Comparison of ENCODE assay signal across 8 cellular contexts in genomic region chr4:40194602-40195161, GRCh38. TPM values are rescaled to one million over a fixed set of nuclear protein-coding genes. Genes with fewer than 3 reads are reported as not detected.
DNase-seq lines count a peak whose midpoint lies in the region; ATAC-seq, FAIRE-seq and TF ChIP-seq lines count a peak whose summit lies in the region.

No MANE protein-coding gene starts in this region.

- TSS peak; percentile 60 for BruUV-seq in GM12878 (replicated peaks; lab: Mats Ljungman, UMichigan)

- TF ChIP-seq EP300 in GM12878 (IDR thresholded peaks at IDR 0.05; ENCODE audit: borderline replicate concordance in 1 of 2, control insufficient read depth in 1 of 2, low read depth in 2 of 2, low read length in 2 of 2) = no peak

- H3K9me2 ChIP-seq in MM.1S (replicated peaks; ENCODE audit: insufficient read depth, low read length) = no peaks in the 10 kb centered on the region

- H2BK5ac ChIP-seq in neuronal stem cell (ENCODE audit: low read length) = no peak overlapping the region

- H2BK120ac ChIP-seq in neuronal stem cell (ENCODE audit: low read depth, low read length) = no peak overlapping the region

- intact Hi-C loops in GM12878 (cut with micrococcal nuclease; ENCODE audit: unreplicated experiment) = loop anchor here (5.0 to 10.0 kb wide), 5 partner anchors 428 to 1150 kb away; no protein-coding TSS in a partner anchor

- no peak overlapping the region for H4K8ac ChIP-seq in neuronal stem cell (ENCODE audit: low read depth, low read length)

- peaks cover 96% of the 10 kb centered on the region for H3K79me2 ChIP-seq in MM.1S (ENCODE audit: low read length)
- peaks cover 98% of the 10 kb centered on the region for H3K79me2 ChIP-seq in GM12878 (ENCODE audit: control insufficient read depth, insufficient read depth, low read length)

- no peak overlapping the region for H3K4ac ChIP-seq in neuronal stem cell (ENCODE audit: low read length)

- TF ChIP-seq CTCF in MM.1S (IDR thresholded peaks at IDR 0.05; ENCODE audit: low read length) = no peak
- TF ChIP-seq CTCF in GM12878 (IDR thresholded peaks at IDR 0.05 in 2 of 3, conservative IDR thresholded peaks at IDR 0.05 in 1 of 3; ENCODE audit: control insufficient read depth in 2 of 3, extremely low read depth in 1 of 3, insufficient read depth in 1 of 3, low read depth in 3 of 3, low read length in 3 of 3) = no peak

- TF ChIP-seq POLR2A in GM12878 (IDR thresholded peaks at IDR 0.05; ENCODE audit: low read depth, low read length) = peak; percentile 73

- H3K4me2 ChIP-seq in MM.1S (ENCODE audit: low read depth, low read length) = peak overlapping the region; percentile 92
- H3K4me2 ChIP-seq in GM12878 (ENCODE audit: control insufficient read depth, insufficient read depth) = peak overlapping the region; percentile 91
- H3K4me2 ChIP-seq in neuronal stem cell (ENCODE audit: insufficient read depth, low read length, poor library complexity, severe bottlenecking) = no peak overlapping the region

- H3K4me3 ChIP-seq in MM.1S (ENCODE audit: low read length) (peak overlapping the region; percentile 83), GM12878 (peak overlapping the region; percentile 88), neuronal stem cell (ENCODE audit: low read length in 2 of 2) (no peak overlapping the region)

- WGBS in GM12878 (ENCODE audit: insufficient coverage, insufficient replicate concordance, low lambda C conversion rate, missing lambda C conversion rate) = 1% methylated on average over 14 of the region's 14 CpGs
- WGBS in neuronal stem cell (ENCODE audit: extremely low coverage in 2 of 2, insufficient read length in 2 of 2, insufficient replicate concordance in 1 of 2), 2 donors = no CpG with 5 or more reads among the region's 14 CpGs

- CTCF ChIA-PET in GM12878 (lab: Yijun Ruan, JAX) = interaction anchor here (0.9 to 4.8 kb wide), 8 partner anchors 9 to 139 kb away, joined by 3 to 34 read pairs (median 14); no protein-coding TSS in a partner anchor

- no peak overlapping the region for H4K91ac ChIP-seq in neuronal stem cell (ENCODE audit: low read depth, low read length, poor library complexity)

- SMC1A ChIA-PET in GM12878 (lab: Charles Lee; ENCODE audit: uncharacterized antibody, unreplicated experiment) = interaction anchor here (1.0 to 20.3 kb wide), 15 partner anchors 8 to 136 kb away, joined by 3 to 374 read pairs (median 5); no protein-coding TSS in a partner anchor

- no peaks in the 10 kb centered on the region for H3K79me1 ChIP-seq in neuronal stem cell (ENCODE audit: low read depth, low read length)

- no peak overlapping the region for H2BK15ac ChIP-seq in neuronal stem cell (ENCODE audit: low read length)

- RAD21 ChIA-PET in GM12878 (lab: Charles Lee; ENCODE audit: unreplicated experiment) = interaction anchor here (0.6 to 18.0 kb wide), 15 partner anchors 7 to 468 kb away, joined by 3 to 356 read pairs (median 9); partner anchors contain the start of gene N4BP2

- H2AK5ac ChIP-seq in neuronal stem cell (ENCODE audit: low read depth, low read length) = no peak overlapping the region

- H3K27me3 ChIP-seq in MM.1S (replicated peaks; ENCODE audit: insufficient read depth, low read length) (no peaks in the 10 kb centered on the region), GM12878 (replicated peaks in 1 of 2; ENCODE audit: control insufficient read depth in 2 of 2, insufficient read depth in 2 of 2, low read length in 1 of 2) (no peaks in the 10 kb centered on the region), neuronal stem cell (ENCODE audit: control insufficient read depth in 3 of 3, insufficient read depth in 3 of 3, low read depth in 1 of 3, low read length in 3 of 3) (no peaks in the 10 kb centered on the region)

- no peak overlapping the region for H3K18ac ChIP-seq in neuronal stem cell (ENCODE audit: low read length)

- peak overlapping the region; percentile 97 for H3K27ac ChIP-seq in MM.1S (ENCODE audit: low read length)
- peak overlapping the region; percentile 92 for H3K27ac ChIP-seq in GM12878 (ENCODE audit: control insufficient read depth, insufficient read depth)
- no peak overlapping the region for H3K27ac ChIP-seq in neuronal stem cell (replicated peaks; ENCODE audit: low read length)

- POLR2A ChIA-PET in GM12878 (lab: Charles Lee) = interaction anchor here (0.7 to 12.0 kb wide), 15 partner anchors 10 to 475 kb away, joined by 3 to 214 read pairs (median 7); partner anchors contain the start of gene N4BP2

- in situ Hi-C loops in GM12878 (cut with MboI) = loop anchor here (25.0 kb wide), 1 partner anchor 1382 kb away; the partner anchor contains the start of gene TLR1

- H4K20me1 ChIP-seq in MM.1S (ENCODE audit: insufficient read depth, low read length) (no peaks in the 10 kb centered on the region), GM12878 (ENCODE audit: control insufficient read depth, insufficient read depth) (no peaks in the 10 kb centered on the region)

- no peak for FAIRE-seq in GM12878 (lab: Jason Lieb, UNC)

- ATAC-seq in GM12878 (peak; percentile 11), HG03045 (IDR thresholded peaks at IDR 0.05; ENCODE audit: unreplicated experiment) (no peak), HG03469 (IDR thresholded peaks at IDR 0.05; ENCODE audit: unreplicated experiment) (no peak)

- no peak overlapping the region for H3K23ac ChIP-seq in neuronal stem cell (ENCODE audit: low read depth, low read length, poor library complexity)

- no peak overlapping the region for H3K14ac ChIP-seq in neuronal stem cell (ENCODE audit: low read length)

- no peak for TF ChIP-seq RAD21 in GM12878 (IDR thresholded peaks at IDR 0.05; ENCODE audit: insufficient read depth, low read depth, low read length)

- H3F3A ChIP-seq in MM.1S (ENCODE audit: insufficient read depth, low read length) = peaks cover 86% of the 10 kb centered on the region

- peak overlapping the region; percentile 95 for H3K9ac ChIP-seq in MM.1S (ENCODE audit: low read length)
- H3K9ac ChIP-seq in GM12878 (ENCODE audit: control insufficient read depth, insufficient read depth, low read length) = peak overlapping the region; percentile 99
- H3K9ac ChIP-seq in neuronal stem cell (ENCODE audit: low read depth, low read length, poor library complexity) = no peak overlapping the region

- H3K4me1 ChIP-seq in MM.1S (ENCODE audit: low read length) (peaks cover 14% of the 10 kb centered on the region; the same call in 1 of the 2 replicates), GM12878 (ENCODE audit: control insufficient read depth, insufficient read depth, low read length) (peaks cover under 1% of the 10 kb centered on the region; the same call in 1 of the 2 replicates), neuronal stem cell (ENCODE audit: control insufficient read depth in 2 of 2, insufficient read depth in 1 of 2, low read depth in 1 of 2, low read length in 2 of 2) (peaks cover 7 to 15% of the 10 kb centered on the region in 2 donors)

- H2BK12ac ChIP-seq in neuronal stem cell (ENCODE audit: low read length) = no peak overlapping the region

- DNase-seq in EH (ENCODE audit: low read depth) = peak; percentile 54
- DNase-seq in MM.1S = peak; percentile 82
- DNase-seq in GM12878 (ENCODE audit: low read depth, low spot score) = no peak
- no peak for DNase-seq in neuronal stem cell (ENCODE audit: low spot score)
- DNase-seq in OCI-M1 (lab: John Stamatoyannopoulos, UW) = no peak
- no peak for DNase-seq in inferior parietal cortex (ENCODE audit: extremely low spot score)

- no peak overlapping the region for H2AFZ ChIP-seq in MM.1S (ENCODE audit: low read length)
- no peak overlapping the region for H2AFZ ChIP-seq in GM12878 (ENCODE audit: control insufficient read depth, low read depth, low read length)
- H2AFZ ChIP-seq in neuronal stem cell (ENCODE audit: low read length) = peak overlapping the region; percentile 16

- no peaks in the 10 kb centered on the region for H3K36me3 ChIP-seq in MM.1S (replicated peaks; ENCODE audit: insufficient read depth, low read length)
- H3K36me3 ChIP-seq in GM12878 (ENCODE audit: control insufficient read depth in 2 of 2, insufficient read depth in 2 of 2, low read length in 1 of 2) = no peaks in the 10 kb centered on the region; a peak in 1 of 4 replicates
- no peaks in the 10 kb centered on the region for H3K36me3 ChIP-seq in neuronal stem cell (replicated peaks in 1 of 2; ENCODE audit: control insufficient read depth in 2 of 2, insufficient read depth in 2 of 2, low read length in 2 of 2)

- H3K9me3 ChIP-seq in MM.1S (replicated peaks; ENCODE audit: insufficient read depth, low read length) (no peaks in the 10 kb centered on the region), GM12878 (replicated peaks; ENCODE audit: control insufficient read depth, insufficient read depth, low read length) (no peaks in the 10 kb centered on the region), neuronal stem cell (replicated peaks in 1 of 2; ENCODE audit: control insufficient read depth in 2 of 2, insufficient read depth in 1 of 2, low read depth in 1 of 2, low read length in 2 of 2) (no peaks in the 10 kb centered on the region)

TF ChIP-seq in GM12878, 131 proteins besides CTCF, POLR2A, EP300 and RAD21 (continues in another document):
- TF ChIP-seq TCF7 (IDR thresholded peaks at IDR 0.05; ENCODE audit: borderline replicate concordance) = 0 out of 2 replicates have a peak, but pooled peaks have one; percentile 36
- TF ChIP-seq CBFB (IDR thresholded peaks at IDR 0.05; ENCODE audit: low read depth) = peak; percentile 69; the same call in 1 of the 2 replicates
- TF ChIP-seq TAF1 (IDR thresholded peaks at IDR 0.05; ENCODE audit: borderline replicate concordance, low read depth, low read length) = peak; percentile 72; the same call in 1 of the 2 replicates
- peak; percentile 64; the same call in 1 of the 3 replicates for TF ChIP-seq POU2F2 (IDR thresholded peaks at IDR 0.05; ENCODE audit: borderline replicate concordance, low read depth, low read length)
- 0 out of 2 replicates have a peak, but pooled peaks have one; percentile 33 for TF ChIP-seq IKZF1 (conservative IDR thresholded peaks at IDR 0.05)

RNA-seq across cellular contexts. Expression of gene RHOH, which starts 2.1 kb away (rescaled TPM):
- 89.6 and 93.8 TPM in 2 replicates for total RNA-seq in GM12878 (2013; cell fraction: nucleolus; rRNA removed)
- total RNA-seq in GM12878 (2014; rRNA removed) (47.2 and 49.3 TPM in 2 replicates), GM12878 (2014; rRNA removed; fragmentation: Illumina TruSeq; extraction: Trizol) (46.5 and 48.1 TPM in 2 replicates), GM12878 (2021) (64.5 and 65.7 TPM in 2 replicates)
- polyA plus RNA-seq in GM12878 (2011; ENCODE audit: low read depth) = 44.8 TPM
- polyA plus RNA-seq in GM12878 (2011; rRNA removed) (120 and 128 TPM in 2 replicates), GM12878 (2014; fragmentation: Illumina TruSeq; extraction: Trizol) (51.9 and 67.1 TPM in 2 replicates), GM12878 (2014; fragmentation: Nextera tagmentation; extraction: Ambion mirVana) (10 to 100 TPM; 48.9 to 78.4 TPM), GM12878 (2014; rRNA removed) (48.4 and 49.5 TPM in 2 replicates), GM12878 (2016; fragmentation: Nextera tagmentation; extraction: Ambion mirVana) (10 to 100 TPM; 63.8 to 64.4 TPM)
- polyA plus RNA-seq in GM12878 (2011; cell fraction: cytosol; rRNA removed) = 117 and 119 TPM in 2 replicates
- 75.7 and 87.1 TPM in 2 replicates for polyA plus RNA-seq in GM12878 (2011; cell fraction: nucleus; rRNA removed)
- 56.8 and 82.4 TPM in 2 replicates for polyA plus RNA-seq in GM12878 (2012)
- 176 and 260 TPM in 2 replicates for polyA minus RNA-seq in GM12878 (2011; rRNA and poly(A)+ RNA removed)
- 56.8 and 63.4 TPM in 2 replicates for polyA minus RNA-seq in GM12878 (2011; cell fraction: cytosol; rRNA and poly(A)+ RNA removed)
- polyA minus RNA-seq in GM12878 (2011; cell fraction: nucleus; rRNA and poly(A)+ RNA removed) = 91.3 and 105 TPM in 2 replicates
- polyA plus RNA-seq in neuronal stem cell (2013, experiment 1 of 2) = 1.4 TPM
- polyA plus RNA-seq in neuronal stem cell (2013, experiment 2 of 2) = 0.91 TPM

Comparison
In these comparisons a context has a peak if more than half of its experiments do, and no peak if none do; other contexts are left out.
1. DNase-seq: peak in EH (single experiment) and MM.1S (single experiment); none in GM12878 (single experiment), neuronal stem cell (single experiment), OCI-M1 (single experiment) and inferior parietal cortex (single experiment).
2. H3K4me3 ChIP-seq: peak in MM.1S (single experiment) and GM12878 (single experiment); none in neuronal stem cell (0 of 2).